Comparison of ENCODE assay signal across 20 cellular contexts in the genomic region with DNA sequence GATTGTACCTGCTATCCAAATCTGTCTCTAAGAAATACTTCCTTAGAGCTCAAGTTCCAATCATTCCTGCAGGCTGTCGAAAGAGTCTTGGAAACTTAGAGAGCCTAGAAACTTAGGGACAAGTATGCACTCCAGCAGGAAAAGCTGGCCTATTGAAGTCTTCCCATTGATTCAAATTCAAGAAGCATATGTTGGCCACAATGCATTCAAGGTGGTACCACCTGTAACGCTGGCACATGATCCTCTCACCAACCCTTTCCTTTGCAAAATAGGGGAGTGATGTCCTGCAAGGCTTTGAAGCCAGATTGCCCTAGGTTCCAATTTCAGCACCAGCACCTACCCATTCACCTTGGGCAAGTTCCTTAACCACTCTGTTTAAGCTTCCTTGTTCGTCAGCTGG. TPM values are rescaled to one million over a fixed set of nuclear protein-coding genes. Genes with fewer than 3 reads are reported as not detected.
DNase-seq lines count a peak whose midpoint lies in the region; ATAC-seq and TF ChIP-seq lines count a peak whose summit lies in the region.
"Had no signal": no experiment of that assay in that cellular context is flagged by ENCODE, and none has a peak within 500 bp of the region (broad histone marks: within the 10 kb centered on the region; RNA-seq: fewer than 3 reads in every experiment).

No MANE protein-coding gene starts in this region.

- H3K27me3 Mint-ChIP-seq in GM23338 (ENCODE audit: insufficient read depth, low read depth, poor library complexity), result peaks cover 78% of the 10 kb centered on the region
- peaks cover 96% of the 10 kb centered on the region for H3K27me3 Mint-ChIP-seq in WTC11 (ENCODE audit: low read depth)
- peaks cover 13% of the 10 kb centered on the region for H3K27me3 Mint-ChIP-seq in endothelial cell (ENCODE audit: unreplicated experiment)
- peaks cover 30% of the 10 kb centered on the region for H3K27me3 Mint-ChIP-seq in activated CD4-positive, alpha-beta T cell treated with anti-CD3 and anti-CD28 coated beads, Interleukin-2, amount 10 ng/mL, durations not matched to agents 7 days and 5 days
- H3K27me3 Mint-ChIP-seq in HFFc6 (ENCODE audit: insufficient read depth), result peaks cover 12% of the 10 kb centered on the region

- DNase-seq in GM23338 (ENCODE audit: low spot score) (peak; percentile 61), WTC11 (ENCODE audit: low spot score) (no peak), endothelial cell (ENCODE audit: low spot score) (no peak), kidney tubule cell (ENCODE audit: low spot score) (peak; percentile 16), NCI-H1694 (lab: John Stamatoyannopoulos, UW) (no peak), HFFc6 (no peak)
- no peak for DNase-seq in activated CD4-positive, alpha-beta T cell treated with anti-CD3 and anti-CD28 coated beads, Interleukin-2, amount 10 ng/mL, durations not matched to agents 7 days and 5 days
- DNase-seq in activated effector memory CD4-positive, alpha-beta T cell treated with Interleukin-2 at 50 U/mL for 16 hours, result no peak
- DNase-seq: AML-193; CD4-positive, alpha-beta memory T cell; DMS153; DMS79 treated with DMSO at 0.1 percent for 48 hours; GF-D8 had no signal

- H3K79me2 ChIP-seq in GM23338 (replicated peaks; ENCODE audit: insufficient read depth), result no peaks in the 10 kb centered on the region

- POLR2A ChIA-PET in WTC11 (lab: Charles Lee), result no interaction called here
- POLR2A ChIA-PET in activated CD4-positive, alpha-beta T cell treated with anti-CD3 and anti-CD28 coated beads, Interleukin-2, amount 10 ng/mL, durations not matched to agents 7 days and 5 days (lab: Charles Lee), result no interaction called here

- H4K20me1 ChIP-seq in GM23338 (replicated peaks; ENCODE audit: insufficient read depth), result peaks cover under 1% of the 10 kb centered on the region; the same call in 1 of the 2 replicates
- H4K20me1 ChIP-seq: BLaER1 had no signal

- ATAC-seq in GM23338 (peak; percentile 7), WTC11 (0 out of 2 replicates have a peak, but pooled peaks have one; percentile 0)
- ATAC-seq: A549, HepG2 had no signal

- CTCF ChIA-PET in WTC11 (lab: Charles Lee), result interaction anchor here (0.9 to 3.6 kb wide), 4 partner anchors 106 to 152 kb away, joined by 4 to 13 read pairs (median 9); no protein-coding TSS in a partner anchor
- CTCF ChIA-PET in activated CD4-positive, alpha-beta T cell treated with anti-CD3 and anti-CD28 coated beads, Interleukin-2, amount 10 ng/mL, durations not matched to agents 7 days and 5 days (lab: Charles Lee), result no interaction called here

- H3K4me1 Mint-ChIP-seq in GM23338 (peaks cover 71% of the 10 kb centered on the region), WTC11 (peaks cover 73% of the 10 kb centered on the region), endothelial cell (ENCODE audit: unreplicated experiment) (peaks cover 72% of the 10 kb centered on the region), HFFc6 (ENCODE audit: low read depth) (peaks cover 6% of the 10 kb centered on the region)
- H3K4me1 Mint-ChIP-seq in activated CD4-positive, alpha-beta T cell treated with anti-CD3 and anti-CD28 coated beads, Interleukin-2, amount 10 ng/mL, durations not matched to agents 7 days and 5 days, result no peaks in the 10 kb centered on the region
- H3K4me1 Mint-ChIP-seq: CD14-positive monocyte had no signal

- H3K9me3 Mint-ChIP-seq in GM23338 (peaks cover 2% of the 10 kb centered on the region; the same call in 1 of the 3 replicates), WTC11 (no peaks in the 10 kb centered on the region), endothelial cell (ENCODE audit: unreplicated experiment) (no peaks in the 10 kb centered on the region), HFFc6 (no peaks in the 10 kb centered on the region)
- no peaks in the 10 kb centered on the region for H3K9me3 Mint-ChIP-seq in activated CD4-positive, alpha-beta T cell treated with anti-CD3 and anti-CD28 coated beads, Interleukin-2, amount 10 ng/mL, durations not matched to agents 7 days and 5 days

- no peak overlapping the region for H3K27ac ChIP-seq in GM23338 (ENCODE audit: low read depth)
- H3K27ac ChIP-seq: 22Rv1, A549, BLaER1 had no signal

- peaks cover 69% of the 10 kb centered on the region for H3K4me1 ChIP-seq in GM23338 (ENCODE audit: insufficient read depth)

- peaks cover 94% of the 10 kb centered on the region for H3K27me3 ChIP-seq in GM23338 (ENCODE audit: insufficient read depth)

- H2AFZ ChIP-seq in GM23338, result no peak overlapping the region

- H3K36me3 ChIP-seq in GM23338 (ENCODE audit: insufficient read depth), result no peaks in the 10 kb centered on the region
- H3K36me3 ChIP-seq: BLaER1 had no signal

- peaks cover 10% of the 10 kb centered on the region; the same call in 1 of the 2 replicates for H3F3A ChIP-seq in GM23338 (replicated peaks; ENCODE audit: low read depth)

- H3K9me2 ChIP-seq in GM23338 (ENCODE audit: insufficient read depth), result no peaks in the 10 kb centered on the region

- 0 out of 2 replicates have a peak overlapping the region, but pooled peaks have one; percentile 34 for H3K4me3 ChIP-seq in GM23338
- H3K4me3 ChIP-seq: A549, BLaER1, HAP-1 had no signal

- no peak overlapping the region for H3K4me3 Mint-ChIP-seq in GM23338
- peak overlapping the region; percentile 12; the same call in 1 of the 2 replicates for H3K4me3 Mint-ChIP-seq in WTC11
- H3K4me3 Mint-ChIP-seq in endothelial cell (ENCODE audit: unreplicated experiment), result peak overlapping the region; percentile 42
- no peak overlapping the region for H3K4me3 Mint-ChIP-seq in activated CD4-positive, alpha-beta T cell treated with anti-CD3 and anti-CD28 coated beads, Interleukin-2, amount 10 ng/mL, durations not matched to agents 7 days and 5 days
- no peak overlapping the region for H3K4me3 Mint-ChIP-seq in HFFc6
- H3K4me3 Mint-ChIP-seq: CD14-positive monocyte; CD4-positive, alpha-beta memory T cell; IgD-negative memory B cell had no signal

- peak overlapping the region; percentile 99 for H3K4me2 ChIP-seq in GM23338
- H3K4me2 ChIP-seq: A549, BLaER1 had no signal

- H3K36me3 Mint-ChIP-seq in GM23338 (ENCODE audit: low read depth), result peaks cover 3% of the 10 kb centered on the region; the same call in 1 of the 3 replicates
- no peaks in the 10 kb centered on the region for H3K36me3 Mint-ChIP-seq in WTC11
- H3K36me3 Mint-ChIP-seq in endothelial cell (ENCODE audit: low read depth, unreplicated experiment), result peaks cover 89% of the 10 kb centered on the region
- no peaks in the 10 kb centered on the region for H3K36me3 Mint-ChIP-seq in activated CD4-positive, alpha-beta T cell treated with anti-CD3 and anti-CD28 coated beads, Interleukin-2, amount 10 ng/mL, durations not matched to agents 7 days and 5 days (ENCODE audit: low read depth)
- no peaks in the 10 kb centered on the region for H3K36me3 Mint-ChIP-seq in HFFc6 (ENCODE audit: low read depth)
- H3K36me3 Mint-ChIP-seq: CD14-positive monocyte; CD4-positive, alpha-beta memory T cell; IgD-negative memory B cell had no signal

- no peak for TF ChIP-seq CTCF in GM23338 (conservative IDR thresholded peaks at IDR 0.05; ENCODE audit: low read depth in 2 of 2)
- no peak for TF ChIP-seq CTCF in WTC11 (IDR thresholded peaks at IDR 0.05)
- no peak for TF ChIP-seq CTCF in endothelial cell (IDR thresholded peaks at IDR 0.05; ENCODE audit: unreplicated experiment)
- no peak for TF ChIP-seq CTCF in HFFc6 (IDR thresholded peaks at IDR 0.05)

- H3K27ac Mint-ChIP-seq in GM23338 (no peak overlapping the region), WTC11 (no peak overlapping the region), endothelial cell (ENCODE audit: unreplicated experiment) (no peak overlapping the region), HFFc6 (no peak overlapping the region)
- no peak overlapping the region for H3K27ac Mint-ChIP-seq in activated CD4-positive, alpha-beta T cell treated with anti-CD3 and anti-CD28 coated beads, Interleukin-2, amount 10 ng/mL, durations not matched to agents 7 days and 5 days
- H3K27ac Mint-ChIP-seq: CD4-positive, alpha-beta memory T cell; IgD-negative memory B cell had no signal

TF ChIP-seq in GM23338, 12 proteins besides CTCF, POLR2A, EP300 and RAD21 (continues in another document):
- TF ChIP-seq STAT1 (IDR thresholded peaks at IDR 0.05; ENCODE audit: unreplicated experiment) (no peak), JUNB (IDR thresholded peaks at IDR 0.05; ENCODE audit: unreplicated experiment) (no peak), NANOG (IDR thresholded peaks at IDR 0.05; ENCODE audit: borderline replicate concordance) (no peak), ZNF331 (CRISPR knock-in tag; IDR thresholded peaks at IDR 0.05; ENCODE audit: low read depth) (no peak), POLR2AphosphoS5 (IDR thresholded peaks at IDR 0.05; ENCODE audit: low read depth) (no peak), EZH2 (IDR thresholded peaks at IDR 0.05; ENCODE audit: low read depth, unreplicated experiment) (no peak), ZNF114 (CRISPR knock-in tag; IDR thresholded peaks at IDR 0.05) (no peak)

TF ChIP-seq in WTC11, 78 proteins besides CTCF, POLR2A, EP300 and RAD21 (continues in another document):
- TF ChIP-seq FOXK1 (CRISPR knock-in tag; IDR thresholded peaks at IDR 0.05) (peak; percentile 33; the same call in 1 of the 2 replicates), SP1 (CRISPR knock-in tag; conservative IDR thresholded peaks at IDR 0.05) (0 out of 2 replicates have a peak, but pooled peaks have one; percentile 30), ZNF121 (CRISPR knock-in tag; IDR thresholded peaks at IDR 0.05) (no peak)
- TF ChIP-seq, protein P1, sequence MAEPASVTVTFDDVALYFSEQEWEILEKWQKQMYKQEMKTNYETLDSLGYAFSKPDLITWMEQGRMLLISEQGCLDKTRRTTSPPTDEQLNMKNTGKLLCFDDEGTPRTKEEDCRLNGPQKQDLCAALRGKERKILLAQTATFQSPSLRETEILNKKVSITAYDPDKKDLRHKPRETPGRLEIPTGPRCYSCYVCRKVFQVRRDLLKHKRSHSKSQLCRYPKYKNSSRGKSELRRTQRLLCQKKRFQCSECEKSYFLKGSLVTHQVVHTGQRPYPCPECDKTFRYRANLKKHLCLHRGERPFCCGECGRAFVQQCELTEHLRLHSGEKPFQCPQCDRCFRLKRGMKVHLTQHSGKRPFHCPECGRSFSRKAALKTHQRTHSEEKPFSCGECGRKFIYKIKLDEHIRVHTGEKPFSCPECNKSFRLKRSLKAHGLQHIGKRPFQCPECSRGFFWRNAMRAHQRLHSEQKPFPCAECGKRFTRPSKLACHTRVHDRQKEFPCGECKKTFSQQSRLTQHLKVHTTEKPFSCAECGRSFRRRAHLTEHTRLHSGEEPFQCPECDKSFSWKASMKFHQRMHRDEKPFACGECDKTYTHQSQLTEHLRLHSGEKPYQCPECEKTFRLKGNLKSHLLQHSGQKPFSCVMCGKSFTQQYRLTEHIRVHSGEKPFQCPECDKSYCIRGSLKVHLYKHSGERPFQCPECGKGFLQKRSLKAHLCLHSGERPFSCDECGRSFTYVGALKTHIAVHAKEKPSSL (CRISPR knock-in tag; conservative IDR thresholded peaks at IDR 0.05), result no peak

RNA-seq across cellular contexts. Expression of a gene that starts 6.0 kb away (rescaled TPM):
- 0.31 and 0.54 TPM in 2 replicates for total RNA-seq in GM23338 (2014; rRNA removed; shearing (Covaris generic))
- polyA plus RNA-seq in GM23338 (2016; fragmentation: Nextera tagmentation; extraction: Ambion mirVana), result 0.26 and 0.81 TPM in 2 replicates
- total RNA-seq in WTC11 (2021), result 1.9 to 3.1 TPM (median 2.6 TPM) in 3 replicates
- total RNA-seq in endothelial cell (ENCODE audit: unreplicated experiment), result 261 TPM
- total RNA-seq in activated CD4-positive, alpha-beta T cell treated with anti-CD3 and anti-CD28 coated beads, Interleukin-2, amount 10 ng/mL, durations not matched to agents 7 days and 5 days, result not detected
- under 1 TPM in 5 of 6 experiments, not detected in 1; 0.07 to 0.14 (median 0.12) TPM for total RNA-seq in HFFc6 (2021; fragmentation: NEBNext Ultra II Directional; extraction: Animal tissue kit (Norgen Biotek cat#: 25700))
- total RNA-seq: CD4-positive, alpha-beta memory T cell had no signal
- polyA plus RNA-seq: CD14-positive monocyte; CD4-positive, alpha-beta memory T cell; IgD-negative memory B cell had no signal

Comparison
In these comparisons a context has a peak if more than half of its experiments do, and no peak if none do; other contexts are left out.
1. DNase-seq: peak in GM23338 (single experiment) and kidney tubule cell (single experiment); none in WTC11 (single experiment), endothelial cell (single experiment), NCI-H1694 (single experiment), activated CD4-positive, alpha-beta T cell treated with anti-CD3 and anti-CD28 coated beads, Interleukin-2, amount 10 ng/mL, durations not matched to agents 7 days and 5 days (single experiment), HFFc6 (single experiment) and activated effector memory CD4-positive, alpha-beta T cell treated with Interleukin-2 at 50 U/mL for 16 hours (single experiment).
2. H3K4me3 Mint-ChIP-seq: peak in WTC11 (single experiment) and endothelial cell (single experiment); none in GM23338 (single experiment), activated CD4-positive, alpha-beta T cell treated with anti-CD3 and anti-CD28 coated beads, Interleukin-2, amount 10 ng/mL, durations not matched to agents 7 days and 5 days (single experiment) and HFFc6 (single experiment).
3. RNA of a gene that starts 6.0 kb away (total RNA-seq): 261 TPM in endothelial cell (single experiment); 1.9 to 3.1 TPM in WTC11, 0.31 to 0.54 TPM in GM23338, 0.07 to 0.14 TPM in HFFc6 and not detected in activated CD4-positive, alpha-beta T cell treated with anti-CD3 and anti-CD28 coated beads, Interleukin-2, amount 10 ng/mL, durations not matched to agents 7 days and 5 days; every median in the first group is over 10 times any median in the second.